ENCODE assay signal across 8 cellular contexts in the genomic region with DNA sequence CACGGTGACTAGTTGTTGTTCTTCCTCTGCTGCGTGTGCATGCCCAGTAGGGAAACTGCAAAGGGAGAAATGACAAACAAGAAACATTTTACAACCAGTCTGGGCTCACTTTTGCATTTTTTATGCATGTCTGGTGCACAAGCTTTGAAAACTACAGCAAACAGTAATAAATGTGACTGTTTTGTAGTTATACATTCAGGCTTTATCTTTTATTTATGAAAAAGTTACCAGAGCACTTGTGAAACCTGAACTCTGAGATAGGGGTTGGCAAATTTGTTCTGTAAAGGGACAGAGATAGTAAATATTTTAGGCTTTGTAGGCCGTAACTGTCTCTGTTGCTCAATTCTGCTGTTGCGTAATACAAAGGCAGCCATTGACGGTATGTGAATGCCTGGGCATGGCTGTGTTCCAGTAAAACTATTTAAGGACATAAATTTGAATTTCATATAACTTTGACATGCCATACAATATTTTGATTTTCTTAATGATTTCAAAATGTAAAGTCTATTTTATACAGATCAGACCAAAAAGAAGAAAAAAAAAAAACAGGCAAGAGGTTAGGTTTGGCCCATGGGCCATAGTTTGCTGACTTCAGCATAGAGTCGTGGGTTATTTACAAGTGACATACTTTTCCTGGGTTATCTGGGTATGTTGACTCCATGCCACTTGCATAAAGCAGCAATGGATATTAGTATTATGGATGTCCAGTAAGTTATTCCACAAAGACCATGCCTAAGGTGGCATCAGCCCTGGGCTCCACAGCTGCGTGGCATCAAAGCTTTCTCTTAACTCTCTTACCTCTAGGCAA. TPM values are rescaled to one million over a fixed set of nuclear protein-coding genes. Genes with fewer than 3 reads are reported as not detected.
DNase-seq lines count a peak whose midpoint lies in the region; ATAC-seq and TF ChIP-seq lines count a peak whose summit lies in the region.
"Had no signal": no experiment of that assay in that cellular context is flagged by ENCODE, and none has a peak within 500 bp of the region (broad histone marks: within the 10 kb centered on the region; RNA-seq: fewer than 3 reads in every experiment).

No MANE protein-coding gene starts in this region.

- H3K4me3 ChIP-seq in thyroid gland (replicated peaks in 1 of 3) (no peak overlapping the region), endodermal cell (ENCODE audit: low read length) (no peak overlapping the region)

- no peaks in the 10 kb centered on the region for H3K9me3 ChIP-seq in thyroid gland
- no peaks in the 10 kb centered on the region for H3K9me3 ChIP-seq in endodermal cell (ENCODE audit: control insufficient read depth, low read length)

- WGBS in thyroid gland, 2 donors: 72 to 77% methylated on average over 7 of the region's 7 CpGs
- WGBS in endodermal cell (ENCODE audit: insufficient coverage in 1 of 2, insufficient read length in 1 of 2), 2 experiments: 94% methylated on average over 6 to 7 of the region's 7 CpGs

- no peak for TF ChIP-seq POLR2A in thyroid gland (IDR thresholded peaks at IDR 0.05)

- H3K9me3 Mint-ChIP-seq in endodermal cell: no peaks in the 10 kb centered on the region

- H3K4me1 ChIP-seq in thyroid gland (peaks cover 59 to 71% of the 10 kb centered on the region in 2 donors), endodermal cell (ENCODE audit: control insufficient read depth, insufficient read depth, low read length) (no peaks in the 10 kb centered on the region)

- peaks cover 4% of the 10 kb centered on the region for H3K4me1 Mint-ChIP-seq in endodermal cell

- H3K9ac ChIP-seq in endodermal cell (ENCODE audit: extremely low read depth, low read length, poor library complexity, severe bottlenecking): no peak overlapping the region

- H3K27ac Mint-ChIP-seq in endodermal cell: no peak overlapping the region

- peaks cover 55% of the 10 kb centered on the region for H3K36me3 Mint-ChIP-seq in endodermal cell (ENCODE audit: low read depth)

- intact Hi-C loops in thyroid gland (cut with DNase I): loop anchor here (5.0 kb wide), 1 partner anchor 32 kb away; no protein-coding TSS in a partner anchor

- H3K36me3 ChIP-seq in thyroid gland (peaks cover 8 to 17% of the 10 kb centered on the region in 2 donors), endodermal cell (ENCODE audit: control insufficient read depth, insufficient read depth, low read length) (peaks cover 75% of the 10 kb centered on the region)

- TF ChIP-seq CTCF in thyroid gland (IDR thresholded peaks at IDR 0.05) (no peak), endodermal cell (conservative IDR thresholded peaks at IDR 0.05) (no peak)

- ATAC-seq in HG02588 (IDR thresholded peaks at IDR 0.05; ENCODE audit: unreplicated experiment): no peak

- no peaks in the 10 kb centered on the region for H3K27me3 Mint-ChIP-seq in endodermal cell (ENCODE audit: insufficient read depth)

- peak overlapping the region; percentile 96 for H3K27ac ChIP-seq in angular gyrus (ENCODE audit: low read depth, low read length)
- H3K27ac ChIP-seq in layer of hippocampus (ENCODE audit: low read depth, low read length): peak overlapping the region; percentile 83
- peak overlapping the region; percentile 14 to 77 (median 29) for H3K27ac ChIP-seq in thyroid gland
- no peak overlapping the region for H3K27ac ChIP-seq in endodermal cell (ENCODE audit: low read depth, low read length)

- H3K27me3 ChIP-seq in layer of hippocampus (ENCODE audit: control insufficient read depth, insufficient read depth, low read length) (no peaks in the 10 kb centered on the region), thyroid gland (no peaks in the 10 kb centered on the region), endodermal cell (ENCODE audit: control insufficient read depth, insufficient read depth, low read length, poor library complexity, severe bottlenecking) (no peaks in the 10 kb centered on the region)

- no peak overlapping the region for H3K4me3 Mint-ChIP-seq in endodermal cell

- DNase-seq in HuH-7 (ENCODE audit: low spot score) (peak; percentile 76), thyroid gland (no peak), endodermal cell (no peak)
- DNase-seq in activated CD8-positive, alpha-beta memory T cell treated with anti-CD3 and anti-CD28 coated beads, Interleukin-2, amount 50 U/mL, for 48 hours: no peak
- DNase-seq: stimulated activated CD4-positive, alpha-beta T cell treated with anti-CD3 and anti-CD28 coated beads, Interleukin-4, amount 100 ng/mL, for 1 hour had no signal

RNA-seq across cellular contexts. Expression of gene EML6, which starts 53.6 kb away (rescaled TPM):
- 10 to 100 TPM in 3 of 4 donors, 1 to 10 TPM in 1; 5.6 to 24.8 (median 20.3) TPM for total RNA-seq in thyroid gland
- total RNA-seq in endodermal cell: 1 to 10 TPM; 1.4 to 2.1 TPM
- polyA plus RNA-seq in endodermal cell (2013, experiment 1 of 2): 0.68 TPM
- polyA plus RNA-seq in endodermal cell (2013, experiment 2 of 2): 0.70 TPM
